Comparison of ENCODE assay signal across 8 cellular contexts in the genomic region with DNA sequence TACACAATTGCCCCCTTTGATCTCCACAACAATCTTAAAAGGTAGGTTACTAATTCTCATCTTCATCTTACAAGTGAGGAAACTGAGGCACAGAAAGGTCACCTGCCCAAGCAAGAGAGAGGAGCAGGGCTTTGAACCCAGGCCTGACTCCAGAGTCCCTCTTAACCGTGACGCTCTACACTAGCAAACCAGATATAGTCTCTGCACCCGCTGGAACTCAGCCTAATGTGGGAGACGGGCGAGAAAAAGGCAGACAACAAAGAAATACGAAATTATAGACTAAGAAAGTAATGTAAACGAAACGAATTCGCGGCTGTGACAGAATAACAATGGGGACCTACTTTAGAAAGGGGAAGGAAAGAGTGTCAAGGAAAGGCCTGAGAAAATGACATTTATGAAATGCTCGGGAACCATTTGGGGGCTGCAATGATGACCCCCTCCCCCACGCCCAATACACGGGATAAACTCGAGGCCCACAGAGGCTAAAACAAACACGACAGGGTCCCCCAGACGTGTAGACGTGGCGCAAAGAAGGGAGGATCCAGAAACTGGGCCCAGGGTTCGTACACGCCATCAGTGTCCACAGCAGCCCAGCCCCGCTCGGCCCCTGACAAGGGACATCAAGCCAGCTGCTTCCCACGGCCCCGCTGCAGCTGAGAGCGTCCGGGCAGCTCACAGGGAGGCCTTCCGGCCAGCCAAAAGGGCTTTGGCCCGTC. TPM values are rescaled to one million over a fixed set of nuclear protein-coding genes. Genes with fewer than 3 reads are reported as not detected.
DNase-seq lines count a peak whose midpoint lies in the region; ATAC-seq and TF ChIP-seq lines count a peak whose summit lies in the region.

No MANE protein-coding gene starts in this region.

- TF ChIP-seq POLR2A in gastrocnemius medialis (IDR thresholded peaks at IDR 0.05), result no peak

- WGBS in HUES64, result 4% methylated on average over 28 of the region's 28 CpGs

- in situ Hi-C loops in gastrocnemius medialis (cut with MboI; ENCODE audit: low sequenced_read_pairs in 4 of 4), result loop anchor here (5.0 to 25.0 kb wide), 4 partner anchors 113 to 230 kb away; a partner anchor contains a TSS

- TF ChIP-seq CTCF in gastrocnemius medialis (IDR thresholded peaks at IDR 0.05 in 4 of 5, conservative IDR thresholded peaks at IDR 0.05 in 1 of 5) (no peak), GM10248 (IDR thresholded peaks at IDR 0.05; ENCODE audit: control extremely low read depth, extremely low read depth, low read depth, missing control alignments) (no peak)

- intact Hi-C loops in CD4-positive, alpha-beta memory T cell (cut with micrococcal nuclease), result loop anchor here (1.0 to 5.0 kb wide), 5 partner anchors 55 to 265 kb away; a partner anchor contains a TSS
- intact Hi-C loops in gastrocnemius medialis (cut with DNase I; ENCODE audit: low total_unique reads), result loop anchor here (1.0 to 10.0 kb wide), 7 partner anchors 55 to 1277 kb away; a partner anchor contains a TSS

- ATAC-seq in GM19455 (IDR thresholded peaks at IDR 0.05; ENCODE audit: unreplicated experiment) (peak; percentile 22), gastrocnemius medialis (peak in 1 of 2 donors; percentile 43)
- ATAC-seq in activated naive CD4-positive, alpha-beta T cell treated with anti-CD3 and anti-CD28 coated beads, Interleukin-2, amount 50 U/mL, for 72 hours, result peak; percentile 11 to 27

- peaks cover 43% of the 10 kb centered on the region for H3K4me1 ChIP-seq in CD4-positive, alpha-beta memory T cell (ENCODE audit: insufficient read depth, low read length)
- peaks cover 21% of the 10 kb centered on the region for H3K4me1 ChIP-seq in HUES64 (ENCODE audit: insufficient read depth, low read length)
- H3K4me1 ChIP-seq in gastrocnemius medialis, result peaks cover 44 to 46% of the 10 kb centered on the region in 2 donors

- H3K27me3 ChIP-seq in CD4-positive, alpha-beta memory T cell (ENCODE audit: insufficient read depth, low read length), result no peaks in the 10 kb centered on the region
- H3K27me3 ChIP-seq in HUES64 (ENCODE audit: insufficient read depth, low read length) (no peaks in the 10 kb centered on the region), gastrocnemius medialis (no peaks in the 10 kb centered on the region)

- H3K4me1 Mint-ChIP-seq in CD4-positive, alpha-beta memory T cell, result peaks cover 28 to 64% (median 47%) of the 10 kb centered on the region in 4 donors

- H3K36me3 ChIP-seq in CD4-positive, alpha-beta memory T cell (ENCODE audit: insufficient read depth, low read length), result no peaks in the 10 kb centered on the region
- H3K36me3 ChIP-seq in HUES64 (ENCODE audit: insufficient read depth, low read length), result peaks cover 9% of the 10 kb centered on the region
- H3K36me3 ChIP-seq in gastrocnemius medialis, result peaks cover 0 to 9% of the 10 kb centered on the region in 2 donors

- peak overlapping the region; percentile 77 to 94 (median 88) for H3K27ac Mint-ChIP-seq in CD4-positive, alpha-beta memory T cell
- H3K27ac Mint-ChIP-seq in activated naive CD4-positive, alpha-beta T cell treated with anti-CD3 and anti-CD28 coated beads, Interleukin-2, amount 50 U/mL, for 72 hours, result peak overlapping the region; percentile 94 to 97

- CTCF ChIA-PET in CD4-positive, alpha-beta memory T cell (lab: Charles Lee; ENCODE audit: partially characterized antibody), result interaction anchor here (0.6 to 8.9 kb wide), 5 partner anchors 8 to 217 kb away, joined by 3 to 81 read pairs (median 7); no protein-coding TSS in a partner anchor
- CTCF ChIA-PET in GM10248 (lab: Yijun Ruan, JAX), result interaction anchor here (0.7 to 3.2 kb wide), 13 partner anchors 9 to 219 kb away, joined by 3 to 15 read pairs (median 4); a partner anchor contains a TSS

- peak overlapping the region; percentile 85 for H3K9ac ChIP-seq in HUES64 (ENCODE audit: low read depth, low read length)

- peak overlapping the region; percentile 88 to 96 (median 92) for H3K4me3 Mint-ChIP-seq in CD4-positive, alpha-beta memory T cell

- H3K4me3 ChIP-seq in CD4-positive, alpha-beta memory T cell (ENCODE audit: low read length in 2 of 2), result peak overlapping the region; percentile 66 to 88
- H3K4me3 ChIP-seq in HUES64 (ENCODE audit: low read length) (peak overlapping the region; percentile 94), gastrocnemius medialis (peak overlapping the region; percentile 71 to 95 (median 80))

- H3K9me3 Mint-ChIP-seq in CD4-positive, alpha-beta memory T cell, result peaks cover 0 to 1% (median 0%) of the 10 kb centered on the region in 8 donors
- H3K9me3 Mint-ChIP-seq in activated naive CD4-positive, alpha-beta T cell treated with anti-CD3 and anti-CD28 coated beads, Interleukin-2, amount 50 U/mL, for 72 hours, result no peaks in the 10 kb centered on the region

- H3K9me3 ChIP-seq in CD4-positive, alpha-beta memory T cell (ENCODE audit: control insufficient read depth in 1 of 2, low read length in 2 of 2), result no peaks in the 10 kb centered on the region
- H3K9me3 ChIP-seq in HUES64 (ENCODE audit: insufficient read depth, low read depth, low read length) (no peaks in the 10 kb centered on the region), gastrocnemius medialis (no peaks in the 10 kb centered on the region)

- H3K36me3 Mint-ChIP-seq in CD4-positive, alpha-beta memory T cell, result peaks cover 4 to 28% of the 10 kb centered on the region in 2 donors
- peaks cover 7% of the 10 kb centered on the region in 2 donors for H3K36me3 Mint-ChIP-seq in activated naive CD4-positive, alpha-beta T cell treated with anti-CD3 and anti-CD28 coated beads, Interleukin-2, amount 50 U/mL, for 72 hours

- peak in 4 of 5 donors; percentile 6 to 36 (median 8) for DNase-seq in CD4-positive, alpha-beta memory T cell
- peak in 1 of 2 donors; percentile 62 for DNase-seq in activated naive CD4-positive, alpha-beta T cell treated with anti-CD3 and anti-CD28 coated beads, Interleukin-2, amount 50 U/mL, for 72 hours (ENCODE audit: low spot score in 2 of 2)
- peak; percentile 29 for DNase-seq in hepatic stellate cell (ENCODE audit: low spot score)
- DNase-seq in gastrocnemius medialis, result peak in 1 of 2 donors; percentile 26
- no peak for DNase-seq in GM10248 (ENCODE audit: extremely low spot score)
- no peak for DNase-seq in COLO668 (lab: John Stamatoyannopoulos, UW; ENCODE audit: unreplicated experiment)

- H3K27ac ChIP-seq in CD4-positive, alpha-beta memory T cell (ENCODE audit: low read depth, low read length), result peak overlapping the region; percentile 67
- H3K27ac ChIP-seq in HUES64 (ENCODE audit: low read depth, low read length) (peak overlapping the region; percentile 77; the same call in 1 of the 2 replicates), gastrocnemius medialis (peak overlapping the region; percentile 87 to 99 (median 94))

- no peaks in the 10 kb centered on the region for H3K27me3 Mint-ChIP-seq in CD4-positive, alpha-beta memory T cell

- POLR2A ChIA-PET in CD4-positive, alpha-beta memory T cell (lab: Charles Lee; ENCODE audit: partially characterized antibody), result interaction anchor here (0.7 to 3.4 kb wide), 6 partner anchors 55 to 862 kb away, joined by 3 to 15 read pairs (median 4); a partner anchor contains a TSS
- POLR2A ChIA-PET in GM10248 (lab: Yijun Ruan, JAX), result interaction anchor here (1.0 to 1.5 kb wide), 2 partner anchors 192 to 216 kb away, joined by 4 to 5 read pairs; no protein-coding TSS in a partner anchor

RNA-seq across cellular contexts. Expression of a gene that starts 0.6 kb away (rescaled TPM):
- 10 to 100 TPM; 61.2 to 63.0 TPM for total RNA-seq in CD4-positive, alpha-beta memory T cell
- polyA plus RNA-seq in CD4-positive, alpha-beta memory T cell, result 10 to 100 TPM; 64.5 to 81.6 TPM
- polyA plus RNA-seq in HUES64 (2013, experiment 1 of 2), result 54.4 TPM
- 56.4 TPM for polyA plus RNA-seq in HUES64 (2013, experiment 2 of 2)
- 10 to 100 TPM; 44.6 to 51.3 TPM for total RNA-seq in activated naive CD4-positive, alpha-beta T cell treated with anti-CD3 and anti-CD28 coated beads, Interleukin-2, amount 50 U/mL, for 72 hours
- 10 to 100 TPM; 58.4 to 67.4 (median 63.5) TPM for total RNA-seq in gastrocnemius medialis

RNA-seq across cellular contexts. Expression of a gene that starts 55.2 kb away (rescaled TPM):
- 10 to 100 TPM; 27.2 to 27.6 TPM for total RNA-seq in CD4-positive, alpha-beta memory T cell
- polyA plus RNA-seq in CD4-positive, alpha-beta memory T cell, result 10 to 100 TPM; 52.1 to 62.1 TPM
- polyA plus RNA-seq in HUES64 (2013, experiment 1 of 2), result 9.8 TPM
- 11.1 TPM for polyA plus RNA-seq in HUES64 (2013, experiment 2 of 2)
- 10 to 100 TPM; 12.2 to 17.1 TPM for total RNA-seq in activated naive CD4-positive, alpha-beta T cell treated with anti-CD3 and anti-CD28 coated beads, Interleukin-2, amount 50 U/mL, for 72 hours
- 10 to 100 TPM in 1 of 4 donors, 1 to 10 TPM in 3; 7.2 to 12.2 (median 9.5) TPM for total RNA-seq in gastrocnemius medialis

Comparison
In these comparisons a context has a peak if more than half of its experiments do, and no peak if none do; other contexts are left out.
1. DNase-seq: peak in CD4-positive, alpha-beta memory T cell (4 of 5) and hepatic stellate cell (single experiment); none in GM10248 (single experiment) and COLO668 (single experiment).
2. Peak in every context shown above with its lines, with median percentiles within 50 percentile points of each other: H3K27ac ChIP-seq and H3K4me3 ChIP-seq.